ENCODE assay signal across 14 cellular contexts in the genomic region with DNA sequence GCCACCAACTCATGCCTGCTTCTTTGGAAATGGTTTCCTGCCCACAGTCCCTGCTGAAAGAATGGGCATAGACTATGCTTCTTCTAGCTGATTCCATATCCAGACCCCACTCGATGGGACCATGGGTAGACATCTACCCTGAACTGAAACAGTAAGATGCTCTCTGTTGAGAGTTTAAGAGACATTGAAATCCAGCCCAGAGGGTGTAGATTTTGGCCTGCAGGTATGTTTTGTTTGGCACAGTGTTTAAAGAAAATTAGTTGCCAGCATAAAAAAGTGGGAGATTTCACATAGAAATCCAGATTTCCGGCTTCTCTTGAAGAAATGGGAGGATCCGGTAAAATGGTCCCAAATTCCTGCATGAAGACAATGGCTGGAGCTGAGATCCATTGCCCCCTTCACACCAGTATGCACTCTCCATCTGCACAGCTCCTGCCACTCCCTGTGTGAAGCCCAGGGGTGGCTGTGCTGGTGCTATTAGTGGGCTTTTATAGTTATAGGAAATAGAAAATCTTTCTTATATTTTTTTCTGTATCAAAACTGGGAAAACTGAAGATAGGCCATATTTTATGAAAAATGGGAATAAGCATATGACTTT.
"Had no signal": no experiment of that assay in that cellular context is flagged by ENCODE, and none has a peak within 500 bp of the region (broad histone marks: within the 10 kb centered on the region; RNA-seq: fewer than 3 reads in every experiment).

No MANE protein-coding gene starts in this region.

- H3K27ac ChIP-seq: testis had no signal

- ATAC-seq: mucosa of descending colon; naive thymus-derived CD8-positive, alpha-beta T cell; stimulated activated naive CD8-positive, alpha-beta T cell treated with anti-CD3 and anti-CD28 coated beads, Interleukin-15, amount 100 ng/mL, for 72 hours had no signal

- H3K9me3 ChIP-seq: mucosa of descending colon, testis had no signal

- H3K36me3 Mint-ChIP-seq: naive thymus-derived CD8-positive, alpha-beta T cell had no signal

- H3K4me1 Mint-ChIP-seq: stimulated activated naive CD8-positive, alpha-beta T cell treated with anti-CD3 and anti-CD28 coated beads, Interleukin-15, amount 100 ng/mL, for 72 hours had no signal

- H3K27ac Mint-ChIP-seq: activated naive CD8-positive, alpha-beta T cell; activated T-cell treated with anti-CD3 and anti-CD28 coated beads, Interleukin-2, amount 50 U/mL, for 24 hours; endodermal cell; stimulated activated naive CD8-positive, alpha-beta T cell treated with anti-CD3 and anti-CD28 coated beads, Interleukin-15, amount 100 ng/mL, for 72 hours had no signal

- H3K4me3 ChIP-seq: mucosa of descending colon, testis had no signal

- H3K4me1 ChIP-seq: testis had no signal

- H3K9me3 Mint-ChIP-seq: activated T-cell treated with anti-CD3 and anti-CD28 coated beads, Interleukin-2, amount 50 U/mL, for 24 hours; endodermal cell; immature natural killer cell had no signal

- H3K4me3 Mint-ChIP-seq: activated naive CD8-positive, alpha-beta T cell; activated T-cell treated with anti-CD3 and anti-CD28 coated beads, Interleukin-2, amount 50 U/mL, for 24 hours; endodermal cell; naive thymus-derived CD8-positive, alpha-beta T cell; stimulated activated naive CD8-positive, alpha-beta T cell treated with anti-CD3 and anti-CD28 coated beads, Interleukin-15, amount 100 ng/mL, for 72 hours had no signal

- H3K27me3 ChIP-seq: testis had no signal

- DNase-seq: activated CD4-positive, alpha-beta T cell treated with anti-CD3 and anti-CD28 coated beads, Interleukin-2, amount 50 U/mL, for 4 hours; activated CD4-positive, CD25-positive, alpha-beta regulatory T cell treated with anti-CD3 and anti-CD28 coated beads, Interleukin-2, amount 50 U/mL, for 72 hours; activated effector memory CD4-positive, alpha-beta T cell treated with anti-CD3 and anti-CD28 coated beads, Interleukin-2, amount 50 U/mL, for 16 hours; activated T-cell treated with anti-CD3 and anti-CD28 coated beads, Interleukin-2, amount 50 U/mL, for 24 hours; endodermal cell; erythroblast; immature natural killer cell; mucosa of descending colon; naive thymus-derived CD8-positive, alpha-beta T cell; stimulated activated CD4-positive, alpha-beta T cell treated with anti-CD3 and anti-CD28 coated beads, Interleukin-4, amount 100 ng/mL, for 1 hour; stimulated activated naive CD8-positive, alpha-beta T cell treated with anti-CD3 and anti-CD28 coated beads, Interleukin-15, amount 100 ng/mL, for 72 hours; T-helper 2 cell; testis had no signal

- H3K27me3 Mint-ChIP-seq: activated naive CD8-positive, alpha-beta T cell; activated T-cell treated with anti-CD3 and anti-CD28 coated beads, Interleukin-2, amount 50 U/mL, for 24 hours; naive thymus-derived CD8-positive, alpha-beta T cell; stimulated activated naive CD8-positive, alpha-beta T cell treated with anti-CD3 and anti-CD28 coated beads, Interleukin-15, amount 100 ng/mL, for 72 hours had no signal
